In genomic region chr1:116835161-116835560, GRCh38 we compare ENCODE assay signal across 25 cellular contexts.
"Had no signal": no experiment of that assay in that cellular context is flagged by ENCODE, and none has a peak within 500 bp of the region (broad histone marks: within the 10 kb centered on the region; RNA-seq: fewer than 3 reads in every experiment).

No MANE protein-coding gene starts in this region.

- H3K27ac Mint-ChIP-seq: activated T-cell treated with anti-CD3 and anti-CD28 coated beads, Interleukin-2, amount 50 U/mL, for 24 hours; activated T-helper 2 cell treated with anti-CD3 and anti-CD28 coated beads, Interferon-gamma antibody, Interleukin-2, Interleukin-4, amounts not matched to agents 10 μg/mL and 5 μg/mL and 100 μg/mL, durations not matched to agents 14 hours and 24 hours and 36 hours; dendritic cell treated with granulocyte-macrophage colony-stimulating factor and Interleukin-4, amounts not matched to agents 40 ng/mL and 50 ng/mL, for 4 days; natural killer cell treated with Interleukin-12 subunit alpha and Interleukin-12 subunit beta and Interleukin-15 and Interleukin-18, amount 100 ng/mL, for 72 hours; stimulated activated naive CD8-positive, alpha-beta T cell treated with anti-CD3 and anti-CD28 coated beads, Interleukin-15, amount 100 ng/mL, for 72 hours; T-cell; T-helper 2 cell treated with Interferon-gamma antibody and Interleukin-4, amounts not matched to agents 5 μg/mL and 100 μg/mL, for 36 hours had no signal

- H3K4me1 ChIP-seq: prostate gland, suprapubic skin, tibial nerve had no signal

- H3K27me3 Mint-ChIP-seq: activated T-cell treated with anti-CD3 and anti-CD28 coated beads, Interleukin-2, amount 50 U/mL, for 24 hours; natural killer cell treated with Interleukin-12 subunit alpha and Interleukin-12 subunit beta and Interleukin-15 and Interleukin-18, amount 100 ng/mL, for 72 hours; stimulated activated naive CD8-positive, alpha-beta T cell treated with anti-CD3 and anti-CD28 coated beads, Interleukin-15, amount 100 ng/mL, for 72 hours; T-cell had no signal

- DNase-seq: activated CD4-positive, alpha-beta T cell treated with anti-CD3 and anti-CD28 coated beads for 1 hour; activated CD4-positive, alpha-beta T cell treated with anti-CD3 and anti-CD28 coated beads, Interleukin-2, amount 50 U/mL, for 4 hours; activated CD8-positive, alpha-beta memory T cell treated with anti-CD3 and anti-CD28 coated beads for 24 hours; activated CD8-positive, alpha-beta memory T cell treated with anti-CD3 and anti-CD28 coated beads, Interleukin-2, amount 50 U/mL, for 4 hours; activated naive CD4-positive, alpha-beta T cell; activated T-cell treated with anti-CD3 and anti-CD28 coated beads, Interleukin-2, amount 50 U/mL, for 24 hours; effector CD4-positive, alpha-beta T cell; erythroblast; hypothalamus; left ventricle myocardium inferior; ovary; stimulated activated CD4-positive, alpha-beta T cell treated with anti-CD3 and anti-CD28 coated beads, Interleukin-12 subunit alpha, Interleukin-12 subunit beta, amount 100 ng/mL, for 4 hours; stimulated activated naive CD8-positive, alpha-beta T cell treated with anti-CD3 and anti-CD28 coated beads, Interleukin-15, amount 100 ng/mL, for 72 hours; T-cell had no signal

- H3K27me3 ChIP-seq: ovary, suprapubic skin, tibial nerve had no signal

- H3K4me3 Mint-ChIP-seq: activated T-cell treated with anti-CD3 and anti-CD28 coated beads, Interleukin-2, amount 50 U/mL, for 24 hours; dendritic cell treated with granulocyte-macrophage colony-stimulating factor and Interleukin-4, amounts not matched to agents 40 ng/mL and 50 ng/mL, for 4 days; natural killer cell treated with Interleukin-12 subunit alpha and Interleukin-12 subunit beta and Interleukin-15 and Interleukin-18, amount 100 ng/mL, for 72 hours; stimulated activated naive CD8-positive, alpha-beta T cell treated with anti-CD3 and anti-CD28 coated beads, Interleukin-15, amount 100 ng/mL, for 72 hours; T-cell; T-helper 2 cell treated with Interferon-gamma antibody and Interleukin-4, amounts not matched to agents 5 μg/mL and 100 μg/mL, for 36 hours had no signal

- H3K4me3 ChIP-seq: left ventricle myocardium inferior, ovary, prostate gland, suprapubic skin, tibial nerve had no signal

- H3K36me3 ChIP-seq: left ventricle myocardium inferior, neutrophil, ovary, prostate gland, suprapubic skin, tibial nerve had no signal

- H3K9me3 ChIP-seq: neutrophil, ovary, prostate gland, suprapubic skin had no signal

- ATAC-seq: natural killer cell treated with Interleukin-12 subunit alpha and Interleukin-12 subunit beta and Interleukin-15 and Interleukin-18, amount 100 ng/mL, for 72 hours; T-cell had no signal

- H3K4me1 Mint-ChIP-seq: T-cell had no signal

- H3K27ac ChIP-seq: left ventricle myocardium inferior, neutrophil, ovary, prostate gland, suprapubic skin, tibial nerve had no signal

- FAIRE-seq: endometrium, frontal cortex, urothelium cell line had no signal
